12 cellular contexts compared by ENCODE assay signal in the genomic region with DNA sequence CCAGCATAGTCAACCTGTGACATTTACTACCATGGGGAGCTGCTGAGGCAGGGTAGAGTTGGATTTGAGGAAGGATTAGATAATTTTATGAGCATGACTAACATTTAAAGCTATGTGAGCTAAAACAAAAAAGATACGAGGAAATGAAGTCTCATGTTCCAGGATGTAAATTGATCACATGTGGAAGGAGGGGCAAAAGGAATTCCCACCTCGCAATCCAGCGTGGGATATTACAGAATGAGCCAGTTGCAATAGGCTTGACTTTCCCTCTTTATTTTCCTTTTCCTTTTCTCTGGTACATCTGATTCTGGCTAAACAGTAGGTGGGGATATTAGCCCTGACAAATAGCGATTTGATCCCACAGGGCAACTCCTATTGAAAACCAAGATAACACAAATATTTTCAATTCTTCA.
DNase-seq lines count a peak whose midpoint lies in the region; ATAC-seq, FAIRE-seq and TF ChIP-seq lines count a peak whose summit lies in the region.
"Had no signal": no experiment of that assay in that cellular context is flagged by ENCODE, and none has a peak within 500 bp of the region (broad histone marks: within the 10 kb centered on the region; RNA-seq: fewer than 3 reads in every experiment).

No MANE protein-coding gene starts in this region.

- no peaks in the 10 kb centered on the region for H3K9me2 ChIP-seq in PC-9 (ENCODE audit: insufficient read depth)

- H3K4me1 ChIP-seq in PC-9 (replicated peaks; ENCODE audit: insufficient read depth), result peaks cover 64% of the 10 kb centered on the region
- no peaks in the 10 kb centered on the region for H3K4me1 ChIP-seq in H1 (replicated peaks in 1 of 4; ENCODE audit: control insufficient read depth in 3 of 4, insufficient read depth in 4 of 4, low read length in 3 of 4)
- H3K4me1 ChIP-seq in osteoblast (ENCODE audit: insufficient read depth, low read length), result peaks cover 90% of the 10 kb centered on the region
- H3K4me1 ChIP-seq: stomach had no signal

- H2AK5ac ChIP-seq in H1 (ENCODE audit: low read depth, low read length), result no peak overlapping the region

- POLR2A ChIA-PET in PC-9 (lab: Charles Lee; ENCODE audit: unreplicated experiment) (no interaction called here), H1 (lab: Charles Lee; ENCODE audit: partially characterized antibody) (no interaction called here)

- no peak overlapping the region for H4K8ac ChIP-seq in H1 (ENCODE audit: extremely low read depth, insufficient read depth, low read length)

- H4K5ac ChIP-seq in H1 (ENCODE audit: insufficient read length, low read depth, low read length), result no peak overlapping the region

- no peak overlapping the region for H2BK120ac ChIP-seq in H1 (replicated peaks; ENCODE audit: low read depth, low read length)

- H3K23me2 ChIP-seq in H1 (ENCODE audit: low read depth, low read length), result no peaks in the 10 kb centered on the region

- no peak overlapping the region for H4K91ac ChIP-seq in H1 (replicated peaks; ENCODE audit: insufficient read length, low read length)

- WGBS in H1 (ENCODE audit: extremely low coverage in 1 of 2, insufficient coverage in 1 of 2, insufficient read length in 1 of 2, insufficient replicate concordance in 2 of 2, low coverage in 1 of 2, low lambda C conversion rate in 2 of 2, missing lambda C conversion rate in 1 of 2), 2 experiments, result 78% methylated on average over 4 of the region's 4 CpGs; no CpG with 5 or more reads in 1 of the 2 experiments

- H2BK12ac ChIP-seq in H1 (ENCODE audit: low read depth, low read length), result no peak overlapping the region

- no peak overlapping the region for H3K14ac ChIP-seq in H1 (ENCODE audit: insufficient read length)

- no peak overlapping the region for H3K18ac ChIP-seq in H1 (ENCODE audit: extremely low read depth, low read length)

- no peaks in the 10 kb centered on the region for H3K79me1 ChIP-seq in H1 (ENCODE audit: low read depth, low read length)

- H3K79me2 ChIP-seq in PC-9 (ENCODE audit: low read depth), result no peaks in the 10 kb centered on the region
- no peaks in the 10 kb centered on the region for H3K79me2 ChIP-seq in H1 (ENCODE audit: control insufficient read depth in 1 of 2, insufficient read depth in 2 of 2, low read length in 2 of 2)
- peaks cover 25% of the 10 kb centered on the region for H3K79me2 ChIP-seq in osteoblast (ENCODE audit: insufficient read depth, low read length)

- no peak overlapping the region for H2BK15ac ChIP-seq in H1 (ENCODE audit: low read length)

- no peak for TF ChIP-seq POLR2A in H1 (IDR thresholded peaks at IDR 0.05; ENCODE audit: control extremely low read depth in 1 of 2, low read depth in 2 of 2, low read length in 2 of 2)

- 0 out of 2 replicates have a peak, but pooled peaks have one; percentile 21 for TF ChIP-seq CTCF in PC-9 (conservative IDR thresholded peaks at IDR 0.05)
- TF ChIP-seq CTCF in H1 (IDR thresholded peaks at IDR 0.05; ENCODE audit: control extremely low read depth in 1 of 3, insufficient read depth in 1 of 3, low read depth in 1 of 3, low read length in 3 of 3), result no peak; a peak in 1 of 4 replicates
- peak; percentile 51 for TF ChIP-seq CTCF in osteoblast (IDR thresholded peaks at IDR 0.05; ENCODE audit: extremely low read depth, low read depth, low read length)

- no peak overlapping the region for H2BK5ac ChIP-seq in H1 (ENCODE audit: low read depth, low read length)

- peak overlapping the region; percentile 6; the same call in 1 of the 2 replicates for H3K4me2 ChIP-seq in PC-9
- H3K4me2 ChIP-seq in H1 (ENCODE audit: insufficient read depth in 1 of 2, low read depth in 2 of 2, low read length in 2 of 2), result no peak overlapping the region
- H3K4me2 ChIP-seq in osteoblast (ENCODE audit: insufficient read depth, low read length), result peak overlapping the region; percentile 25

- no peaks in the 10 kb centered on the region for H4K20me1 ChIP-seq in PC-9 (ENCODE audit: insufficient read depth)
- H4K20me1 ChIP-seq in H1 (replicated peaks in 1 of 2; ENCODE audit: control insufficient read depth in 1 of 2, insufficient read depth in 2 of 2, low read length in 2 of 2), result no peaks in the 10 kb centered on the region
- H4K20me1 ChIP-seq in osteoblast (ENCODE audit: insufficient read depth, low read length), result no peaks in the 10 kb centered on the region

- intact Hi-C loops in PC-9 (cut with micrococcal nuclease; ENCODE audit: unreplicated experiment), result no loop called here

- no peak overlapping the region for H3K23ac ChIP-seq in H1 (ENCODE audit: insufficient read length)

- BruUV-seq in PC-9 (replicated peaks; lab: Mats Ljungman, UMichigan), result no TSS peak

- peak; percentile 69 for DNase-seq in G401 (ENCODE audit: low spot score)
- peak in 1 of 2 experiments; percentile 84 for DNase-seq in PC-9
- no peak for DNase-seq in H1 (ENCODE audit: low read depth in 1 of 2, low spot score in 2 of 2)
- peak; percentile 85 for DNase-seq in osteoblast (ENCODE audit: insufficient read length, low spot score, missing footprints)
- DNase-seq in OCI-M2 (lab: John Stamatoyannopoulos, UW; ENCODE audit: unreplicated experiment), result no peak
- DNase-seq in epidermal melanocyte (ENCODE audit: insufficient read length, low spot score), result no peak
- DNase-seq: GF-D8, KG1, stomach, T-cell had no signal

- no peak overlapping the region for H3K9ac ChIP-seq in H1 (replicated peaks in 1 of 4; ENCODE audit: extremely low read depth in 1 of 4, low read depth in 3 of 4, low read length in 3 of 4)

- no peak for TF ChIP-seq EP300 in H1 (IDR thresholded peaks at IDR 0.05; ENCODE audit: borderline replicate concordance in 1 of 2, low read depth in 2 of 2, low read length in 2 of 2)

- H3K36me3 ChIP-seq in PC-9 (ENCODE audit: low read depth) (0 out of 2 replicates have a peak, but pooled peaks cover 7% of the 10 kb centered on the region), H1 (ENCODE audit: control insufficient read depth in 2 of 4, insufficient read depth in 4 of 4, low read length in 3 of 4) (no peaks in the 10 kb centered on the region), osteoblast (ENCODE audit: insufficient read depth, low read length) (peaks cover 22% of the 10 kb centered on the region)
- H3K36me3 ChIP-seq: stomach had no signal

- CTCF ChIA-PET in PC-9 (lab: Charles Lee) (no interaction called here), H1 (lab: Charles Lee; ENCODE audit: partially characterized antibody) (interaction anchor here (1.0 to 1.6 kb wide), 3 partner anchors 40 to 360 kb away, joined by 3 read pairs; no protein-coding TSS in a partner anchor)

- H2BK20ac ChIP-seq in H1 (ENCODE audit: low read length), result no peak overlapping the region

- H3K4me3 ChIP-seq in PC-9, result no peak overlapping the region
- H3K4me3 ChIP-seq in H1 (ENCODE audit: extremely low read depth in 1 of 4, insufficient read depth in 2 of 4, low read depth in 3 of 4, low read length in 4 of 4), result no peak overlapping the region
- H3K4me3 ChIP-seq in osteoblast (ENCODE audit: insufficient read depth, low read length), result no peak overlapping the region
- H3K4me3 ChIP-seq: stomach had no signal

- peaks cover 41% of the 10 kb centered on the region for H3F3A ChIP-seq in PC-9 (ENCODE audit: insufficient read depth, low read depth)

- H3K27ac ChIP-seq in PC-9, result peak overlapping the region; percentile 68
- H3K27ac ChIP-seq in H1 (ENCODE audit: low read depth, low read length), result no peak overlapping the region
- peak overlapping the region; percentile 99 for H3K27ac ChIP-seq in osteoblast (ENCODE audit: low read depth, low read length)
- H3K27ac ChIP-seq: stomach had no signal

- ATAC-seq in HG03045 (IDR thresholded peaks at IDR 0.05; ENCODE audit: unreplicated experiment) (no peak), HG02973 (IDR thresholded peaks at IDR 0.05; ENCODE audit: unreplicated experiment) (no peak)
- ATAC-seq: T-cell had no signal

- peak; percentile 49 to 52 for TF ChIP-seq RAD21 in H1 (IDR thresholded peaks at IDR 0.05 in 1 of 2, conservative IDR thresholded peaks at IDR 0.05 in 1 of 2; ENCODE audit: low read depth in 2 of 2, low read length in 2 of 2)

- no peak overlapping the region for H3K56ac ChIP-seq in H1 (replicated peaks; ENCODE audit: insufficient read length, low read depth, low read length)

- in situ Hi-C loops in G401 (cut with HindIII; ENCODE audit: low sequenced_read_pairs), result no loop called here

- no peaks in the 10 kb centered on the region for H3K27me3 ChIP-seq in PC-9 (ENCODE audit: insufficient read depth, low read depth)
- H3K27me3 ChIP-seq in H1 (replicated peaks in 1 of 4; ENCODE audit: control insufficient read depth in 3 of 4, extremely low read depth in 1 of 4, insufficient read depth in 3 of 4, low read length in 3 of 4), result no peaks in the 10 kb centered on the region
- H3K27me3 ChIP-seq in osteoblast (ENCODE audit: insufficient read depth, low read length), result no peaks in the 10 kb centered on the region

- no peak for FAIRE-seq in H1 (lab: Jason Lieb, UNC)

- peaks cover 12% of the 10 kb centered on the region for H3K9me3 ChIP-seq in PC-9 (ENCODE audit: insufficient read depth, low read depth)
- no peaks in the 10 kb centered on the region for H3K9me3 ChIP-seq in H1 (ENCODE audit: insufficient read depth in 2 of 2, low read depth in 1 of 2, low read length in 1 of 2)
- no peaks in the 10 kb centered on the region for H3K9me3 ChIP-seq in osteoblast (ENCODE audit: low read depth, low read length)

- no peak overlapping the region for H3K4ac ChIP-seq in H1 (replicated peaks; ENCODE audit: insufficient read length, low read depth, low read length)

- H2AFZ ChIP-seq in PC-9 (no peak overlapping the region), H1 (ENCODE audit: low read length) (no peak overlapping the region), osteoblast (ENCODE audit: low read length) (no peak overlapping the region)

TF ChIP-seq in H1, 55 proteins besides CTCF, POLR2A, EP300 and RAD21 (continues in another document):
- TF ChIP-seq SAP30 (IDR thresholded peaks at IDR 0.05; ENCODE audit: insufficient read depth, insufficient replicate concordance, low read length), result no peak
- TF ChIP-seq TCF12 (IDR thresholded peaks at IDR 0.05; ENCODE audit: low read depth, low read length), result no peak
- TF ChIP-seq, protein P1, sequence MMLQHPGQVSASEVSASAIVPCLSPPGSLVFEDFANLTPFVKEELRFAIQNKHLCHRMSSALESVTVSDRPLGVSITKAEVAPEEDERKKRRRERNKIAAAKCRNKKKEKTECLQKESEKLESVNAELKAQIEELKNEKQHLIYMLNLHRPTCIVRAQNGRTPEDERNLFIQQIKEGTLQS (IDR thresholded peaks at IDR 0.05; ENCODE audit: insufficient read depth, low read depth, low read length), result no peak
- TF ChIP-seq E2F6 (IDR thresholded peaks at IDR 0.05), result no peak
- TF ChIP-seq SP4 (IDR thresholded peaks at IDR 0.05; ENCODE audit: low read length), result no peak
- TF ChIP-seq GABPA (IDR thresholded peaks at IDR 0.05; ENCODE audit: borderline replicate concordance, insufficient read depth, low read length), result no peak
- no peak for TF ChIP-seq ZNF274 (IDR thresholded peaks at IDR 0.05; ENCODE audit: borderline replicate concordance, extremely low read depth, low read length)
- TF ChIP-seq SUZ12 (IDR thresholded peaks at IDR 0.05; ENCODE audit: low read length), result no peak

Comparison
In these comparisons a context has a peak if more than half of its experiments do, and no peak if none do; other contexts are left out.
1. DNase-seq: peak in G401 (single experiment) and osteoblast (single experiment); none in H1 (0 of 2), OCI-M2 (single experiment) and epidermal melanocyte (single experiment).
2. H3K4me2 ChIP-seq: peak in PC-9 (single experiment) and osteoblast (single experiment); none in H1 (0 of 2).
3. CTCF ChIP-seq: peak in PC-9 (single experiment) and osteoblast (single experiment); none in H1 (0 of 3).